Comparison of ENCODE assay signal across 8 cellular contexts in genomic region chr17:15589563-15590536, GRCh38. TPM values are rescaled to one million over a fixed set of nuclear protein-coding genes. Genes with fewer than 3 reads are reported as not detected.
DNase-seq lines count a peak whose midpoint lies in the region; ATAC-seq lines count a peak whose summit lies in the region.
"Not testable (repeated sequence)": the region's sequence is repeated elsewhere in the genome, so short reads cannot be mapped to it uniquely, and the experiment has no call there.
"Had no signal": no experiment of that assay in that cellular context is flagged by ENCODE, and none has a peak within 500 bp of the region (broad histone marks: within the 10 kb centered on the region; RNA-seq: fewer than 3 reads in every experiment).

No MANE protein-coding gene starts in this region.

- peak overlapping the region; percentile 37 to 72 (median 67) for H3K4me3 Mint-ChIP-seq in T-cell
- H3K4me3 Mint-ChIP-seq in activated CD8-positive, alpha-beta memory T cell treated with anti-CD3 and anti-CD28 coated beads, Interleukin-2, amount 10 ng/mL, durations not matched to agents 7 days and 5 days: peak overlapping the region; percentile 63
- H3K4me3 Mint-ChIP-seq in activated naive CD8-positive, alpha-beta T cell treated with anti-CD3 and anti-CD28 coated beads, Interleukin-2, amount 50 U/mL, for 24 hours: peak overlapping the region; percentile 60

- POLR2A ChIA-PET in T-cell (lab: Charles Lee): not testable (repeated sequence)

- not testable (repeated sequence) for H3K27ac Mint-ChIP-seq in T-cell; activated naive CD8-positive, alpha-beta T cell treated with anti-CD3 and anti-CD28 coated beads, Interleukin-2, amount 50 U/mL, for 24 hours
- peak overlapping the region; percentile 86 for H3K27ac Mint-ChIP-seq in activated CD8-positive, alpha-beta memory T cell treated with anti-CD3 and anti-CD28 coated beads, Interleukin-2, amount 10 ng/mL, durations not matched to agents 7 days and 5 days

- not testable (repeated sequence) for H3K36me3 Mint-ChIP-seq in T-cell; activated naive CD8-positive, alpha-beta T cell treated with anti-CD3 and anti-CD28 coated beads, Interleukin-2, amount 50 U/mL, for 24 hours (ENCODE audit: low read depth)
- peaks cover 16% of the 10 kb centered on the region for H3K36me3 Mint-ChIP-seq in activated CD8-positive, alpha-beta memory T cell treated with anti-CD3 and anti-CD28 coated beads, Interleukin-2, amount 10 ng/mL, durations not matched to agents 7 days and 5 days

- not testable (repeated sequence) for H3K27me3 Mint-ChIP-seq in T-cell; activated CD8-positive, alpha-beta memory T cell treated with anti-CD3 and anti-CD28 coated beads, Interleukin-2, amount 10 ng/mL, durations not matched to agents 7 days and 5 days
- peaks cover 18% of the 10 kb centered on the region for H3K27me3 Mint-ChIP-seq in activated naive CD8-positive, alpha-beta T cell treated with anti-CD3 and anti-CD28 coated beads, Interleukin-2, amount 50 U/mL, for 24 hours

- CTCF ChIA-PET in T-cell (lab: Charles Lee); activated CD8-positive, alpha-beta memory T cell treated with anti-CD3 and anti-CD28 coated beads, Interleukin-2, amount 10 ng/mL, durations not matched to agents 7 days and 5 days (lab: Charles Lee): not testable (repeated sequence)

- H3K4me1 Mint-ChIP-seq in T-cell: peaks cover 29 to 39% (median 31%) of the 10 kb centered on the region in 3 donors
- H3K4me1 Mint-ChIP-seq in activated CD8-positive, alpha-beta memory T cell treated with anti-CD3 and anti-CD28 coated beads, Interleukin-2, amount 10 ng/mL, durations not matched to agents 7 days and 5 days: peaks cover 28% of the 10 kb centered on the region
- peaks cover 27% of the 10 kb centered on the region for H3K4me1 Mint-ChIP-seq in activated naive CD8-positive, alpha-beta T cell treated with anti-CD3 and anti-CD28 coated beads, Interleukin-2, amount 50 U/mL, for 24 hours

- ATAC-seq in GM18519 (IDR thresholded peaks at IDR 0.05; ENCODE audit: low FRiP score, unreplicated experiment): peak; percentile 76
- peak; percentile 69 for ATAC-seq in GM21381 (IDR thresholded peaks at IDR 0.05; ENCODE audit: unreplicated experiment)
- ATAC-seq in HG03432 (IDR thresholded peaks at IDR 0.05; ENCODE audit: unreplicated experiment): peak; percentile 76
- ATAC-seq in T-cell (replicated peaks in 1 of 4): peak; percentile 35 to 71 (median 58)
- ATAC-seq in activated CD8-positive, alpha-beta memory T cell treated with anti-CD3 and anti-CD28 coated beads, Interleukin-2, amount 10 ng/mL, durations not matched to agents 7 days and 5 days: peak; percentile 79
- peak; percentile 76 for ATAC-seq in activated naive CD8-positive, alpha-beta T cell treated with anti-CD3 and anti-CD28 coated beads, Interleukin-2, amount 50 U/mL, for 24 hours

- H3K9me3 Mint-ChIP-seq in T-cell; activated CD8-positive, alpha-beta memory T cell treated with anti-CD3 and anti-CD28 coated beads, Interleukin-2, amount 10 ng/mL, durations not matched to agents 7 days and 5 days (ENCODE audit: low read depth); activated naive CD8-positive, alpha-beta T cell treated with anti-CD3 and anti-CD28 coated beads, Interleukin-2, amount 50 U/mL, for 24 hours: not testable (repeated sequence)

- peak in 16 of 34 experiments; percentile 0 to 17 (median 4) for DNase-seq in T-cell
- DNase-seq in activated CD8-positive, alpha-beta memory T cell treated with anti-CD3 and anti-CD28 coated beads, Interleukin-2, amount 10 ng/mL, durations not matched to agents 7 days and 5 days: peak; percentile 75
- peak; percentile 41 for DNase-seq in activated naive CD8-positive, alpha-beta T cell treated with anti-CD3 and anti-CD28 coated beads, Interleukin-2, amount 50 U/mL, for 24 hours
- peak; percentile 4 to 27 for DNase-seq in stimulated activated CD4-positive, alpha-beta T cell treated with anti-CD3 and anti-CD28 coated beads, Interleukin-15, amount 100 ng/mL, for 48 hours (ENCODE audit: low read depth in 2 of 2)

RNA-seq across cellular contexts. Expression of gene TVP23C, which starts 26.6 kb away (rescaled TPM):
- total RNA-seq in T-cell: 10 to 100 TPM in 4 of 5 donors, 1 to 10 TPM in 1; 9.6 to 27.3 (median 17.8) TPM
- 10 to 100 TPM; 16.2 to 18.9 TPM for total RNA-seq in activated CD8-positive, alpha-beta memory T cell treated with anti-CD3 and anti-CD28 coated beads, Interleukin-2, amount 10 ng/mL, durations not matched to agents 7 days and 5 days

RNA-seq across cellular contexts. Expression of gene FBXW10B, which starts 29.7 kb away (rescaled TPM):
- 1 to 10 TPM in 2 of 5 donors, under 1 TPM in 3; 0.38 to 1.3 (median 0.85) TPM for total RNA-seq in T-cell
- under 1 TPM in 1 of 2 experiments, not detected in 1; 0.30 TPM for total RNA-seq in activated CD8-positive, alpha-beta memory T cell treated with anti-CD3 and anti-CD28 coated beads, Interleukin-2, amount 10 ng/mL, durations not matched to agents 7 days and 5 days
- total RNA-seq: cardiac muscle cell had no signal
